Comparison of ENCODE assay signal across 1 cellular context in genomic region chr7:82722946-82723345, GRCh38.
TF ChIP-seq lines count a peak whose summit lies in the region.

No MANE protein-coding gene starts in this region.

TF ChIP-seq in WTC11, 78 proteins besides CTCF, POLR2A, EP300 and RAD21 (continued from another document):
- TF ChIP-seq IRF1 (CRISPR knock-in tag; IDR thresholded peaks at IDR 0.05): no peak
